17 cellular contexts compared by ENCODE assay signal in genomic region chr6:101784094-101784493, GRCh38.
"Had no signal": no experiment of that assay in that cellular context is flagged by ENCODE, and none has a peak within 500 bp of the region (broad histone marks: within the 10 kb centered on the region; RNA-seq: fewer than 3 reads in every experiment).

No MANE protein-coding gene starts in this region.

- ATAC-seq: foreskin keratinocyte, gastroesophageal sphincter, heart left ventricle, left cardiac atrium, left lung, left ventricle myocardium superior, lower lobe of right lung, mucosa of descending colon had no signal

- H3K4me1 ChIP-seq: esophagus muscularis mucosa, foreskin keratinocyte, gastroesophageal sphincter, left lung, lower lobe of right lung had no signal

- H3K27me3 ChIP-seq: dorsolateral prefrontal cortex, esophagus muscularis mucosa, foreskin keratinocyte, gastroesophageal sphincter, heart left ventricle, left lung had no signal

- H3K27ac Mint-ChIP-seq: mesothelial cell of epicardium had no signal

- H3K9me3 ChIP-seq: lower lobe of right lung had no signal

- H3K36me3 Mint-ChIP-seq: mesothelial cell of epicardium had no signal

- DNase-seq: dermis blood vessel endothelial cell; dorsolateral prefrontal cortex; effector CD4-positive, alpha-beta T cell; effector memory CD4-positive, alpha-beta T cell; foreskin keratinocyte; heart left ventricle; hippocampal formation; left cardiac atrium; left lung; left ventricle myocardium superior; lower lobe of right lung; mesenchymal stem cell; mucosa of descending colon had no signal

- H3K4me3 ChIP-seq: coronary artery, dorsolateral prefrontal cortex, esophagus muscularis mucosa, gastroesophageal sphincter, heart left ventricle, left lung, lower lobe of right lung, mucosa of descending colon had no signal

- H3K36me3 ChIP-seq: esophagus muscularis mucosa, gastroesophageal sphincter, heart left ventricle, left lung, lower lobe of right lung had no signal

- H3K4me3 Mint-ChIP-seq: mesothelial cell of epicardium had no signal

- H3K4me1 Mint-ChIP-seq: mesothelial cell of epicardium had no signal

- H3K27ac ChIP-seq: coronary artery, dorsolateral prefrontal cortex, esophagus muscularis mucosa, foreskin keratinocyte, gastroesophageal sphincter, heart left ventricle, left lung, lower lobe of right lung had no signal
